In the genomic region with DNA sequence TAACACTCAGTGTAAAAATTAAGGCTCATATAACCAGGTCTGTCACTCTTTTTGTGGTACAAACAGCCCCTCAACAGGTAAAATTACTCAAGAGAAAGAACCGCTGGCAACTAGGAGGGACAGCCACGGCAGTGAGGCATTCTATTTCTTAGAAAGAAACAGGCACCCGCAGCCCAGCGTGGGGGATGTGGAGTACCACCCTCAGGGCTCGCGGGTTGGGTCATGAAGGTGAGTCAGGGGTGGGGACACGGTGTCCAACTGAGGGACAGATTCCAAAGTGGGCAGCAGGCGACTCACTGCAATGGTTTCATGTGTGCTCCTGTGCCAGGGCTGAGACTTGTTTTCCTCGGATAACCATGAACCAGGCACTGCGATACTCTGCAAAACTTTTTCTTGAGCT, we compare ENCODE assay signal across 26 cellular contexts.
"Had no signal": no experiment of that assay in that cellular context is flagged by ENCODE, and none has a peak within 500 bp of the region (broad histone marks: within the 10 kb centered on the region; RNA-seq: fewer than 3 reads in every experiment).

No MANE protein-coding gene starts in this region.

- H3K36me3 ChIP-seq: left ventricle myocardium inferior, tibial nerve had no signal

- H3K4me3 Mint-ChIP-seq: activated B cell treated with CpG ODN at 0.5 μM for 24 hours; activated CD4-positive, alpha-beta memory T cell treated with anti-CD3 and anti-CD28 coated beads, Interleukin-2, amount 10 ng/mL, durations not matched to agents 7 days and 5 days; brain; dendritic cell treated with granulocyte-macrophage colony-stimulating factor and Interleukin-4, amounts not matched to agents 40 ng/mL and 50 ng/mL, for 4 days; immature natural killer cell; natural killer cell treated with Interleukin-12 subunit alpha and Interleukin-12 subunit beta and Interleukin-15 and Interleukin-18, amount 100 ng/mL, for 72 hours; stimulated activated naive CD8-positive, alpha-beta T cell treated with anti-CD3 and anti-CD28 coated beads, Interleukin-15, Interleukin-2, amounts not matched to agents 100 ng/mL and 50 ng/mL, for 24 hours; T-helper 17 cell had no signal

- H3K9me3 Mint-ChIP-seq: activated B cell treated with CpG ODN at 0.5 μM for 24 hours; activated CD4-positive, alpha-beta memory T cell treated with anti-CD3 and anti-CD28 coated beads, Interleukin-2, amount 10 ng/mL, durations not matched to agents 7 days and 5 days; dendritic cell treated with granulocyte-macrophage colony-stimulating factor and Interleukin-4, amounts not matched to agents 40 ng/mL and 50 ng/mL, for 4 days; immature natural killer cell; natural killer cell treated with Interleukin-12 subunit alpha and Interleukin-12 subunit beta and Interleukin-15 and Interleukin-18, amount 100 ng/mL, for 72 hours; stimulated activated naive CD8-positive, alpha-beta T cell treated with anti-CD3 and anti-CD28 coated beads, Interleukin-15, Interleukin-2, amounts not matched to agents 100 ng/mL and 50 ng/mL, for 24 hours had no signal

- H3K9me3 ChIP-seq: left ventricle myocardium inferior, tibial nerve had no signal

- H3K27ac Mint-ChIP-seq: activated B cell treated with CpG ODN at 0.5 μM for 24 hours; activated CD4-positive, alpha-beta memory T cell treated with anti-CD3 and anti-CD28 coated beads, Interleukin-2, amount 10 ng/mL, durations not matched to agents 7 days and 5 days; brain; dendritic cell treated with granulocyte-macrophage colony-stimulating factor and Interleukin-4, amounts not matched to agents 40 ng/mL and 50 ng/mL, for 4 days; natural killer cell treated with Interleukin-12 subunit alpha and Interleukin-12 subunit beta and Interleukin-15 and Interleukin-18, amount 100 ng/mL, for 72 hours; stimulated activated naive CD8-positive, alpha-beta T cell treated with anti-CD3 and anti-CD28 coated beads, Interleukin-15, Interleukin-2, amounts not matched to agents 100 ng/mL and 50 ng/mL, for 24 hours; T-helper 17 cell had no signal

- H3K27me3 ChIP-seq: hepatocyte, tibial nerve had no signal

- H3K27me3 Mint-ChIP-seq: activated B cell treated with CpG ODN at 0.5 μM for 24 hours; activated CD4-positive, alpha-beta memory T cell treated with anti-CD3 and anti-CD28 coated beads, Interleukin-2, amount 10 ng/mL, durations not matched to agents 7 days and 5 days; brain; dendritic cell treated with granulocyte-macrophage colony-stimulating factor and Interleukin-4, amounts not matched to agents 40 ng/mL and 50 ng/mL, for 4 days; natural killer cell treated with Interleukin-12 subunit alpha and Interleukin-12 subunit beta and Interleukin-15 and Interleukin-18, amount 100 ng/mL, for 72 hours; stimulated activated naive CD8-positive, alpha-beta T cell treated with anti-CD3 and anti-CD28 coated beads, Interleukin-15, Interleukin-2, amounts not matched to agents 100 ng/mL and 50 ng/mL, for 24 hours; T-helper 17 cell had no signal

- H3K36me3 Mint-ChIP-seq: brain; natural killer cell treated with Interleukin-12 subunit alpha and Interleukin-12 subunit beta and Interleukin-15 and Interleukin-18, amount 100 ng/mL, for 72 hours had no signal

- H2AFZ ChIP-seq: hepatocyte had no signal

- H3K4me1 Mint-ChIP-seq: activated B cell treated with CpG ODN at 0.5 μM for 24 hours, immature natural killer cell had no signal

- H3K79me2 ChIP-seq: hepatocyte had no signal

- H3K27ac ChIP-seq: hepatocyte, left ventricle myocardium inferior, tibial nerve had no signal

- H3K4me2 ChIP-seq: hepatocyte had no signal

- ATAC-seq: esophagus mucosa; natural killer cell treated with Interleukin-12 subunit alpha and Interleukin-12 subunit beta and Interleukin-15 and Interleukin-18, amount 100 ng/mL, for 72 hours; T-helper 17 cell had no signal

- H3K4me3 ChIP-seq: hepatocyte, left ventricle myocardium inferior, tibial nerve had no signal

- H3K4me1 ChIP-seq: tibial nerve had no signal

- DNase-seq: activated B cell treated with CpG ODN at 0.5 μM for 24 hours; activated CD4-positive, alpha-beta memory T cell treated with anti-CD3 and anti-CD28 coated beads, Interleukin-2, amount 10 ng/mL, durations not matched to agents 7 days and 5 days; activated CD4-positive, alpha-beta T cell treated with anti-CD3 and anti-CD28 coated beads for 48 hours; activated CD8-positive, alpha-beta memory T cell treated with anti-CD3 and anti-CD28 coated beads, Interleukin-2, amount 50 U/mL, for 4 hours; activated gamma-delta T cell; activated naive CD4-positive, alpha-beta T cell treated with anti-CD3 and anti-CD28 coated beads, Interleukin-2, amount 50 U/mL, for 16 hours; anterior cingulate cortex; effector CD8-positive, alpha-beta T cell; glutamatergic neuron; immature natural killer cell; kidney glomerular epithelial cell; left ventricle myocardium inferior; midbrain; nucleus accumbens; posterior cingulate gyrus; retina; stimulated activated CD4-positive, alpha-beta T cell treated with anti-CD3 and anti-CD28 coated beads, Interleukin-2, amount 100 ng/mL, for 48 hours; SW 1271; T-helper 17 cell had no signal
